Comparison of ENCODE assay signal across 9 cellular contexts in the genomic region with DNA sequence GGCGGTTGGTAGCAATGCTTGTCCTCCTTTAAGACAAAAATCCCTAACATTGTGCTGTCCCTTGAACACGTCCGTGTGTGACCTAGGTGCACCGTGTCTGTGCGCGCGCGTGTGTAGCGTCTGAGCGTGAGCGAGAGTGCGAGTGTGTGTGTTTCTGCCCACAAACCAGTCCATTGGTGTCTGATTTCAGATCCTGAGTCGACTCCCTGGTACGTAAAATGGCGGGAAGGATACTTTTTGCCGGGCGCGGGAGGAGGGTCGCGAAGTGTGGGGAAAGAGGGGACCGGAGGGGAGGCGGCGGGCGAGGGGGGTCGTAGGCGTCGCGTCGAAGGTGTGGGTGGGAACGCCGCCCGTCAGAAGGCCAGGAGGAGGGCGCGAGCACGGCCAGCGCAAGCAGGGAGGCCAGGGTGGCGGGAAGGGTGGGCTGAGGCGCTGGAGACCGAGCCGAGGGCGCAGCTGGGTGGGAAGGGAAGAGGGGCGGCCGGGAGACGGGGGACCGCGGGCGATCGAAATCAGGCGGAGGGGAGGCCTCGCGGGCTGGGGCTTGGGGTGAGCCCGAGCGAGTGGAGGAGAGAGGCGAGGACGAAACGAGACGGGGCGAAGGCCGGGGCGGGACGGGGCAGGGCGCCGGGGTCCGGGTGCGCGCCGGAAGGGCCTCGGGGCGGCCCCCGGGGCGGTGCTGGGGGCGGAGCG.
DNase-seq lines count a peak whose midpoint lies in the region.
"Had no signal": no experiment of that assay in that cellular context is flagged by ENCODE, and none has a peak within 500 bp of the region (broad histone marks: within the 10 kb centered on the region; RNA-seq: fewer than 3 reads in every experiment).

No MANE protein-coding gene starts in this region.

- peak overlapping the region; percentile 9 to 49 (median 39) for H3K4me3 ChIP-seq in skin epidermis

- no peak overlapping the region for H3K27ac ChIP-seq in skin epidermis

- DNase-seq in NCI-H187 (lab: John Stamatoyannopoulos, UW) (peak; percentile 62 to 84), NCI-H187 treated with DMSO at 0.1 percent for 48 hours (lab: John Stamatoyannopoulos, UW) (no peak), NCI-H2196 (lab: John Stamatoyannopoulos, UW; ENCODE audit: unreplicated experiment) (peak; percentile 62), ecto neural progenitor cell (ENCODE audit: low spot score) (peak; percentile 69), epidermal melanocyte (ENCODE audit: insufficient read length, low spot score) (no peak)
- DNase-seq in stimulated activated CD4-positive, alpha-beta T cell treated with anti-CD3 and anti-CD28 coated beads, Interleukin-4, amount 100 ng/mL, for 24 hours, result no peak
- DNase-seq in stimulated activated CD4-positive, alpha-beta T cell treated with anti-CD3 and anti-CD28 coated beads, Interleukin-2, amount 100 ng/mL, for 24 hours, result no peak
- DNase-seq: DND-41 had no signal

Comparison
In these comparisons a context has a peak if more than half of its experiments do, and no peak if none do; other contexts are left out.
1. DNase-seq: peak in NCI-H187 (2 of 2), NCI-H2196 (single experiment) and ecto neural progenitor cell (single experiment); none in NCI-H187 treated with DMSO at 0.1 percent for 48 hours (single experiment), epidermal melanocyte (single experiment), stimulated activated CD4-positive, alpha-beta T cell treated with anti-CD3 and anti-CD28 coated beads, Interleukin-4, amount 100 ng/mL, for 24 hours (single experiment) and stimulated activated CD4-positive, alpha-beta T cell treated with anti-CD3 and anti-CD28 coated beads, Interleukin-2, amount 100 ng/mL, for 24 hours (0 of 2).